22 cellular contexts compared by ENCODE assay signal in genomic region chr11:10500757-10501684, GRCh38.
"Had no signal": no experiment of that assay in that cellular context is flagged by ENCODE, and none has a peak within 500 bp of the region (broad histone marks: within the 10 kb centered on the region; RNA-seq: fewer than 3 reads in every experiment).

No MANE protein-coding gene starts in this region.

- H3K27ac Mint-ChIP-seq: activated CD4-positive, alpha-beta T cell treated with anti-CD3 and anti-CD28 coated beads, Interleukin-2, amount 10 ng/mL, durations not matched to agents 24 days and 14 days; activated CD8-positive, alpha-beta T cell treated with anti-CD3 and anti-CD28 coated beads for 36 hours; activated naive CD8-positive, alpha-beta T cell; activated T-cell treated with anti-CD3 and anti-CD28 coated beads, Interleukin-2, amount 50 U/mL, for 72 hours; mesothelial cell of epicardium; nephron; T-cell had no signal

- H3K4me1 ChIP-seq: tibial artery, uterus had no signal

- H3K4me1 Mint-ChIP-seq: activated CD4-positive, alpha-beta T cell treated with anti-CD3 and anti-CD28 coated beads, Interleukin-2, amount 10 ng/mL, durations not matched to agents 24 days and 14 days; mesothelial cell of epicardium had no signal

- ATAC-seq: activated CD8-positive, alpha-beta T cell treated with anti-CD3 and anti-CD28 coated beads for 36 hours; activated T-cell treated with anti-CD3 and anti-CD28 coated beads, Interleukin-2, amount 50 U/mL, for 72 hours; left colon; lower lobe of right lung; stimulated activated naive CD8-positive, alpha-beta T cell treated with anti-CD3 and anti-CD28 coated beads, Interleukin-15, Interleukin-2, amounts not matched to agents 100 U/mL and 50 U/mL, for 24 hours; T-cell had no signal

- DNase-seq: activated CD4-positive, alpha-beta T cell treated with anti-CD3 and anti-CD28 coated beads, Interleukin-2, amount 10 ng/mL, durations not matched to agents 24 days and 14 days; activated CD8-positive, alpha-beta T cell treated with anti-CD3 and anti-CD28 coated beads for 36 hours; activated gamma-delta T cell; activated T-cell treated with anti-CD3 and anti-CD28 coated beads, Interleukin-2, amount 50 U/mL, for 72 hours; dermis blood vessel endothelial cell; effector memory CD4-positive, alpha-beta T cell; esophagus squamous epithelium; left colon; lower lobe of right lung; nucleus accumbens; posterior cingulate gyrus; stimulated activated CD8-positive, alpha-beta memory T cell treated with anti-CD3 and anti-CD28 coated beads, Interleukin-4, amount 100 ng/mL, for 48 hours; stimulated activated naive CD8-positive, alpha-beta T cell treated with anti-CD3 and anti-CD28 coated beads, Interleukin-15, Interleukin-2, amounts not matched to agents 100 U/mL and 50 U/mL, for 24 hours; substantia nigra; T-cell; T-helper 9 cell; uterus had no signal

- H3K4me3 Mint-ChIP-seq: activated CD4-positive, alpha-beta T cell treated with anti-CD3 and anti-CD28 coated beads, Interleukin-2, amount 10 ng/mL, durations not matched to agents 24 days and 14 days; activated CD8-positive, alpha-beta T cell treated with anti-CD3 and anti-CD28 coated beads for 36 hours; activated naive CD8-positive, alpha-beta T cell; activated T-cell treated with anti-CD3 and anti-CD28 coated beads, Interleukin-2, amount 50 U/mL, for 72 hours; mesothelial cell of epicardium; nephron; T-cell had no signal

- H3K27me3 ChIP-seq: cardiac muscle cell, esophagus squamous epithelium, tibial artery, uterus had no signal

- H3K4me3 ChIP-seq: cardiac muscle cell, esophagus squamous epithelium, lower lobe of right lung, tibial artery, uterus had no signal

- H3K27me3 Mint-ChIP-seq: activated CD4-positive, alpha-beta T cell treated with anti-CD3 and anti-CD28 coated beads, Interleukin-2, amount 10 ng/mL, durations not matched to agents 24 days and 14 days; activated CD8-positive, alpha-beta T cell treated with anti-CD3 and anti-CD28 coated beads for 36 hours; activated naive CD8-positive, alpha-beta T cell; T-cell had no signal

- H3K27ac ChIP-seq: cardiac muscle cell, lower lobe of right lung, tibial artery, uterus had no signal

- H3K9me3 Mint-ChIP-seq: activated CD4-positive, alpha-beta T cell treated with anti-CD3 and anti-CD28 coated beads, Interleukin-2, amount 10 ng/mL, durations not matched to agents 24 days and 14 days; activated CD8-positive, alpha-beta T cell treated with anti-CD3 and anti-CD28 coated beads for 36 hours; activated T-cell treated with anti-CD3 and anti-CD28 coated beads, Interleukin-2, amount 50 U/mL, for 72 hours; mesothelial cell of epicardium; nephron; T-cell had no signal

- H3K9me3 ChIP-seq: esophagus squamous epithelium, lower lobe of right lung, tibial artery, uterus had no signal

- H3K36me3 ChIP-seq: cardiac muscle cell, uterus had no signal
